Comparison of ENCODE assay signal across 8 cellular contexts in genomic region chr21:41068411-41069304, GRCh38.
DNase-seq lines count a peak whose midpoint lies in the region; ATAC-seq and TF ChIP-seq lines count a peak whose summit lies in the region.

No MANE protein-coding gene starts in this region.

- BruUV-seq in mammary epithelial cell (replicated peaks; lab: Mats Ljungman, UMichigan), result no TSS peak

- 28% methylated on average over 35 of the region's 37 CpGs for WGBS in mammary epithelial cell (ENCODE audit: low coverage, missing lambda C conversion rate)

- H3K27ac ChIP-seq in WERI-Rb-1, result no peak overlapping the region
- no peak overlapping the region for H3K27ac ChIP-seq in mammary epithelial cell (ENCODE audit: insufficient read depth, low read depth, low read length)

- peaks cover 6% of the 10 kb centered on the region for H3K27me3 ChIP-seq in WERI-Rb-1 (ENCODE audit: insufficient read depth, low read depth, severe bottlenecking)
- no peaks in the 10 kb centered on the region for H3K27me3 ChIP-seq in mammary epithelial cell (ENCODE audit: insufficient read depth, low read length)

- no peaks in the 10 kb centered on the region for H4K20me1 ChIP-seq in mammary epithelial cell (ENCODE audit: insufficient read depth, low read length)

- peak overlapping the region; percentile 51 for H3K4me2 ChIP-seq in mammary epithelial cell (ENCODE audit: insufficient read depth, low read depth, low read length)

- peak; percentile 99 for TF ChIP-seq CTCF in WERI-Rb-1 (IDR thresholded peaks at IDR 0.05; ENCODE audit: low read depth, low read length)
- peak; percentile 79 to 98 for TF ChIP-seq CTCF in mammary epithelial cell (conservative IDR thresholded peaks at IDR 0.05 in 1 of 2, IDR thresholded peaks at IDR 0.05 in 1 of 2; ENCODE audit: extremely low read depth in 1 of 2, insufficient read depth in 1 of 2, low read depth in 1 of 2, low read length in 2 of 2)

- H3K4me3 ChIP-seq in WERI-Rb-1 (ENCODE audit: low read depth, low read length), result peak overlapping the region; percentile 32
- no peak overlapping the region for H3K4me3 ChIP-seq in mammary epithelial cell (replicated peaks in 1 of 3; ENCODE audit: insufficient read depth in 1 of 3, low read depth in 2 of 3, low read length in 3 of 3)

- no peaks in the 10 kb centered on the region for H3K36me3 ChIP-seq in WERI-Rb-1
- no peaks in the 10 kb centered on the region for H3K36me3 ChIP-seq in mammary epithelial cell (ENCODE audit: insufficient read depth, low read length)

- intact Hi-C loops in mammary epithelial cell (cut with micrococcal nuclease), result loop anchor here (1.0 to 10.0 kb wide), 6 partner anchors 226 to 1201 kb away; partner anchors contain the start of gene PCP4

- CTCF ChIA-PET in mammary epithelial cell (lab: Charles Lee; ENCODE audit: low non-redundant PET), result interaction anchor here (0.5 to 1.0 kb wide), 4 partner anchors 131 to 390 kb away, joined by 3 to 5 read pairs (median 4); no protein-coding TSS in a partner anchor

- no peaks in the 10 kb centered on the region for H3K9me3 ChIP-seq in WERI-Rb-1 (ENCODE audit: severe bottlenecking)
- no peaks in the 10 kb centered on the region for H3K9me3 ChIP-seq in mammary epithelial cell (replicated peaks; ENCODE audit: insufficient read depth, low read length)

- peak; percentile 22 for DNase-seq in DMS 273 treated with DMSO at 0.1 percent for 48 hours (lab: John Stamatoyannopoulos, UW)
- DNase-seq in NCI-H2107 treated with DMSO at 0.1 percent for 48 hours (lab: John Stamatoyannopoulos, UW; ENCODE audit: unreplicated experiment), result peak; percentile 89
- peak; percentile 93 for DNase-seq in WERI-Rb-1
- peak; percentile 65 for DNase-seq in mammary epithelial cell
- DNase-seq in islet precursor cell, result peak; percentile 92
- peak; percentile 7 to 32 for DNase-seq in stimulated activated CD4-positive, alpha-beta T cell treated with anti-CD3 and anti-CD28 coated beads, Interleukin-1b, Interleukin-23, amount 100 ng/mL, for 1 hour (ENCODE audit: low read depth in 2 of 2)
- DNase-seq in AML-193 (lab: John Stamatoyannopoulos, UW), result no peak

- H3K4me1 ChIP-seq in mammary epithelial cell (ENCODE audit: insufficient read depth, low read length), result peaks cover 3% of the 10 kb centered on the region

- no peak overlapping the region for H3K9ac ChIP-seq in mammary epithelial cell (ENCODE audit: insufficient read depth, low read length)

- dilution Hi-C loops in mammary epithelial cell (cut with HindIII; ENCODE audit: low sequenced_read_pairs), result no loop called here

- peak overlapping the region; percentile 51 for H2AFZ ChIP-seq in mammary epithelial cell (ENCODE audit: low read depth, low read length)

- peak; percentile 68 for ATAC-seq in HG02588 (IDR thresholded peaks at IDR 0.05; ENCODE audit: unreplicated experiment)

- in situ Hi-C loops in mammary epithelial cell (cut with MboI; ENCODE audit: low sequenced_read_pairs in 2 of 2), result loop anchor here (10.0 to 25.0 kb wide), 3 partner anchors 604 to 931 kb away; no protein-coding TSS in a partner anchor

- no peaks in the 10 kb centered on the region for H3K79me2 ChIP-seq in mammary epithelial cell (ENCODE audit: insufficient read depth, low read length)

Comparison
In these comparisons a context has a peak if more than half of its experiments do, and no peak if none do; other contexts are left out.
1. DNase-seq: peak in DMS 273 treated with DMSO at 0.1 percent for 48 hours (single experiment), NCI-H2107 treated with DMSO at 0.1 percent for 48 hours (single experiment), WERI-Rb-1 (single experiment), mammary epithelial cell (single experiment), islet precursor cell (single experiment) and stimulated activated CD4-positive, alpha-beta T cell treated with anti-CD3 and anti-CD28 coated beads, Interleukin-1b, Interleukin-23, amount 100 ng/mL, for 1 hour (2 of 2); none in AML-193 (0 of 2).